Comparison of ENCODE assay signal across 15 cellular contexts in the genomic region with DNA sequence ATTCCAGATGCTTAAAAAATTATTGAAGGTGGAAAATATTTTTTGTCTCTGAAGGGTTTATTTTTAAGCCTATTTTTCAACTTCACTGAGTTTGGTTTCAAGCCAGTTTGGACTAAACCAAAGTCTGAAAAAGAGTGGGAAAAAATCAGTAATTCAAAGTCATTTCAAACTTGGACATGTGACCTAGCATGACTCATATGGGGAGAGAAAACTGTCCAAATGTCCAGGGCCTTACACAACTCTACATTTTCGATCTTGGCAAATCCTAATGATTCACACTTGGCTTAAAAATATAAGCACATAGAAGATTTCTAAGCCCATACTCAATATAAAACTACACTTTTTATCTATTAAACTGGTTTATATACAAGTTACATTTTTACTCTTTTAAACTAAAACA.
A peak's percentile ranks its signal among the peaks of the same experiment; 100 is the strongest.
DNase-seq lines count a peak whose midpoint lies in the region; ATAC-seq and TF ChIP-seq lines count a peak whose summit lies in the region.
"Had no signal": no experiment of that assay in that cellular context is flagged by ENCODE, and none has a peak within 500 bp of the region (broad histone marks: within the 10 kb centered on the region; RNA-seq: fewer than 3 reads in every experiment).

No MANE protein-coding gene starts in this region.

- H3K4me3 Mint-ChIP-seq in activated CD4-positive, alpha-beta T cell treated with anti-CD3 and anti-CD28 coated beads, Interleukin-2, amount 10 ng/mL, durations not matched to agents 7 days and 5 days = no peak overlapping the region
- H3K4me3 Mint-ChIP-seq: activated naive CD4-positive, alpha-beta T cell treated with anti-CD3 and anti-CD28 coated beads, Interleukin-2, amount 10 ng/mL, durations not matched to agents 7 days and 5 days had no signal

- H3K9me3 Mint-ChIP-seq in activated CD4-positive, alpha-beta T cell treated with anti-CD3 and anti-CD28 coated beads, Interleukin-2, amount 10 ng/mL, durations not matched to agents 7 days and 5 days = no peaks in the 10 kb centered on the region
- H3K9me3 Mint-ChIP-seq: activated naive CD4-positive, alpha-beta T cell treated with anti-CD3 and anti-CD28 coated beads, Interleukin-2, amount 10 ng/mL, durations not matched to agents 7 days and 5 days had no signal

- TF ChIP-seq CTCF in AG04449 (IDR thresholded peaks at IDR 0.05; ENCODE audit: insufficient read depth, low read length, missing control alignments) (no peak), colonic mucosa (IDR thresholded peaks at IDR 0.05) (no peak)

- no peaks in the 10 kb centered on the region for H3K27me3 ChIP-seq in MG63
- no peaks in the 10 kb centered on the region for H3K27me3 ChIP-seq in colonic mucosa

- CTCF ChIA-PET in AG04449 (lab: Yijun Ruan, JAX) = interaction anchor here (1.0 kb wide), 1 partner anchor 9 kb away, joined by 3 read pairs; no protein-coding TSS in a partner anchor
- CTCF ChIA-PET in activated CD4-positive, alpha-beta T cell treated with anti-CD3 and anti-CD28 coated beads, Interleukin-2, amount 10 ng/mL, durations not matched to agents 7 days and 5 days (lab: Charles Lee) = no interaction called here

- H3K4me3 ChIP-seq in AG04449 (ENCODE audit: low read depth, low read length) = no peak overlapping the region
- no peak overlapping the region for H3K4me3 ChIP-seq in MG63
- H3K4me3 ChIP-seq in colonic mucosa = no peak overlapping the region
- H3K4me3 ChIP-seq: lung had no signal

- H3K9ac ChIP-seq in colonic mucosa (ENCODE audit: low read depth in 2 of 2, low read length in 2 of 2) = no peak overlapping the region

- POLR2A ChIA-PET in AG04449 (lab: Yijun Ruan, JAX) = interaction anchor here (0.6 kb wide), 1 partner anchor 10 kb away, joined by 4 read pairs; no protein-coding TSS in a partner anchor
- POLR2A ChIA-PET in activated CD4-positive, alpha-beta T cell treated with anti-CD3 and anti-CD28 coated beads, Interleukin-2, amount 10 ng/mL, durations not matched to agents 7 days and 5 days (lab: Charles Lee) = no interaction called here

- H3K27ac ChIP-seq in colonic mucosa = no peak overlapping the region

- intact Hi-C loops in colonic mucosa (cut with DNase I) = no loop called here

- ATAC-seq in HG02973 (IDR thresholded peaks at IDR 0.05; ENCODE audit: unreplicated experiment) = no peak

- H3K4me1 Mint-ChIP-seq in activated CD4-positive, alpha-beta T cell treated with anti-CD3 and anti-CD28 coated beads, Interleukin-2, amount 10 ng/mL, durations not matched to agents 7 days and 5 days = peaks cover 8% of the 10 kb centered on the region

- H3K36me3 ChIP-seq in MG63 (peaks cover 6% of the 10 kb centered on the region), colonic mucosa (no peaks in the 10 kb centered on the region)
- H3K36me3 ChIP-seq: BE2C had no signal

- DNase-seq in AG04449 (ENCODE audit: low read depth, low spot score) = peak; percentile 76
- DNase-seq in MG63 = peak; percentile 32
- peak; percentile 22 for DNase-seq in epidermal melanocyte (ENCODE audit: insufficient read length, low spot score)
- DNase-seq in lung microvascular endothelial cell (ENCODE audit: low read depth in 2 of 2) = peak; percentile 43 to 47
- no peak for DNase-seq in activated CD4-positive, alpha-beta T cell treated with anti-CD3 and anti-CD28 coated beads, Interleukin-2, amount 10 ng/mL, durations not matched to agents 7 days and 5 days
- no peak for DNase-seq in NCI-H1436 (lab: John Stamatoyannopoulos, UW)
- no peak for DNase-seq in colonic mucosa
- DNase-seq: activated naive CD4-positive, alpha-beta T cell treated with anti-CD3 and anti-CD28 coated beads, Interleukin-2, amount 10 ng/mL, durations not matched to agents 7 days and 5 days; BE2C; GF-D8; NCI-H1092; NCI-H774; SW 1271 had no signal

- H3K9me3 ChIP-seq in MG63 = peaks cover 6% of the 10 kb centered on the region; the same call in 1 of the 2 replicates
- H3K9me3 ChIP-seq in colonic mucosa = no peaks in the 10 kb centered on the region
- H3K9me3 ChIP-seq: BE2C had no signal

- H3K27me3 Mint-ChIP-seq in activated CD4-positive, alpha-beta T cell treated with anti-CD3 and anti-CD28 coated beads, Interleukin-2, amount 10 ng/mL, durations not matched to agents 7 days and 5 days = peaks cover 4% of the 10 kb centered on the region

- no peaks in the 10 kb centered on the region for H3K36me3 Mint-ChIP-seq in activated CD4-positive, alpha-beta T cell treated with anti-CD3 and anti-CD28 coated beads, Interleukin-2, amount 10 ng/mL, durations not matched to agents 7 days and 5 days (ENCODE audit: low read depth)
- H3K36me3 Mint-ChIP-seq: activated naive CD4-positive, alpha-beta T cell treated with anti-CD3 and anti-CD28 coated beads, Interleukin-2, amount 10 ng/mL, durations not matched to agents 7 days and 5 days had no signal

- no peaks in the 10 kb centered on the region for H3K4me1 ChIP-seq in colonic mucosa
- H3K4me1 ChIP-seq: BE2C had no signal

- no peak overlapping the region for H3K27ac Mint-ChIP-seq in activated CD4-positive, alpha-beta T cell treated with anti-CD3 and anti-CD28 coated beads, Interleukin-2, amount 10 ng/mL, durations not matched to agents 7 days and 5 days
- H3K27ac Mint-ChIP-seq: activated naive CD4-positive, alpha-beta T cell treated with anti-CD3 and anti-CD28 coated beads, Interleukin-2, amount 10 ng/mL, durations not matched to agents 7 days and 5 days had no signal

Comparison
In these comparisons a context has a peak if more than half of its experiments do, and no peak if none do; other contexts are left out.
1. DNase-seq: peak in AG04449 (single experiment), MG63 (single experiment), epidermal melanocyte (single experiment) and lung microvascular endothelial cell (2 of 2); none in activated CD4-positive, alpha-beta T cell treated with anti-CD3 and anti-CD28 coated beads, Interleukin-2, amount 10 ng/mL, durations not matched to agents 7 days and 5 days (single experiment), NCI-H1436 (single experiment) and colonic mucosa (single experiment).